Comparison of ENCODE assay signal across 15 cellular contexts in the genomic region with DNA sequence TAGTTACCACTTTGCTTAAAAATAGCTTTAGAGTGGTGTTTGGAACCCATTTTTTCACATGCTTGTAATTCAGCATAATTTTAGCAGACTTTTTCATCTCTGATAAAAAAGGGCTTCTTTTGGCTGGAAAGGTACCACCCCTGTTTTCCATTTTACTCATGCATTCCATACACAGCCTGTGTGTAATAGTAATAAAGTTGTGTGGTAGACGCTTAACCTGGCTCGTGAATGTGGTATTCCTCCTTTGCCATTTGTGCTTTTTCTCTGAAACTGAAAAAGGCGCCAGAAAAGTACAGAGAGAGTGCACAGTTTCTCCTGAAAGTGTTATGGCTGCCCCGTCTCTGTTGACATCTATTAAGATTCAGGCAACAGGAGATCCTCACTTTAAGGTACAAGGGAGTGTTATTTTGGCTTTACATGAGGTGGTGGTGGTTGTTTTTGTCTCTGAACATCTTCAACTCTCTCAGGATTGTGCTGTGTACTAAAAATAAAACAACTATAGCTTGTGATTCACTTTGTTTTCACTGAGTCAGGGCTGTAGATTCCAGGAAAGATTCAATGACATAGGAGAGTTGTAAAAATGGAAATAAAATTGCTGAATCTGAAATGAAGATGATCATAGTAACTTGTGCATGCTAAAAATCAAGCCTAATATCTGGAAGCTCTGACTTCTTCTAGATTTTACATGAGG. TPM values are rescaled to one million over a fixed set of nuclear protein-coding genes. Genes with fewer than 3 reads are reported as not detected.
DNase-seq lines count a peak whose midpoint lies in the region; ATAC-seq and TF ChIP-seq lines count a peak whose summit lies in the region.
"Had no signal": no experiment of that assay in that cellular context is flagged by ENCODE, and none has a peak within 500 bp of the region (broad histone marks: within the 10 kb centered on the region; RNA-seq: fewer than 3 reads in every experiment).

No MANE protein-coding gene starts in this region.

- peaks cover 3% of the 10 kb centered on the region for H3K4me1 ChIP-seq in osteoblast (ENCODE audit: insufficient read depth, low read length)

- H3K27me3 Mint-ChIP-seq in stimulated activated naive CD8-positive, alpha-beta T cell treated with anti-CD3 and anti-CD28 coated beads, Interleukin-15, amount 100 ng/mL, for 72 hours, result no peaks in the 10 kb centered on the region
- no peaks in the 10 kb centered on the region for H3K27me3 Mint-ChIP-seq in activated naive CD8-positive, alpha-beta T cell treated with anti-CD3 and anti-CD28 coated beads for 36 hours

- TF ChIP-seq CTCF in osteoblast (IDR thresholded peaks at IDR 0.05; ENCODE audit: extremely low read depth, low read depth, low read length), result no peak

- H2AFZ ChIP-seq in osteoblast (ENCODE audit: low read length), result peak overlapping the region; percentile 45

- DNase-seq in stimulated activated naive CD8-positive, alpha-beta T cell treated with anti-CD3 and anti-CD28 coated beads, Interleukin-15, amount 100 ng/mL, for 72 hours, result no peak
- no peak for DNase-seq in stimulated activated naive CD8-positive, alpha-beta T cell treated with anti-CD3 and anti-CD28 coated beads, Interleukin-15, Interleukin-2, amounts not matched to agents 100 U/mL and 50 U/mL, for 24 hours
- no peak for DNase-seq in activated naive CD8-positive, alpha-beta T cell treated with anti-CD3 and anti-CD28 coated beads for 36 hours
- peak; percentile 51 for DNase-seq in osteoblast (ENCODE audit: insufficient read length, low spot score, missing footprints)
- DNase-seq: DND-41, MV-4-11, NCI-H1417 treated with DMSO at 0.1 percent for 48 hours, NCI-H2029, NCI-H2171 treated with DMSO at 0.1 percent for 48 hours, NCI-H748 treated with DMSO at 0.1 percent for 48 hours had no signal

- no peak overlapping the region for H3K4me3 ChIP-seq in osteoblast (ENCODE audit: insufficient read depth, low read length)
- H3K4me3 ChIP-seq: K562 had no signal

- peaks cover 7% of the 10 kb centered on the region for H3K4me1 Mint-ChIP-seq in stimulated activated naive CD8-positive, alpha-beta T cell treated with anti-CD3 and anti-CD28 coated beads, Interleukin-15, amount 100 ng/mL, for 72 hours
- H3K4me1 Mint-ChIP-seq in activated naive CD8-positive, alpha-beta T cell treated with anti-CD3 and anti-CD28 coated beads for 36 hours, result peaks cover 4% of the 10 kb centered on the region

- H3K36me3 ChIP-seq in osteoblast (ENCODE audit: insufficient read depth, low read length), result no peaks in the 10 kb centered on the region

- no peaks in the 10 kb centered on the region for H3K27me3 ChIP-seq in osteoblast (ENCODE audit: insufficient read depth, low read length)

- no peak overlapping the region for H3K27ac ChIP-seq in osteoblast (ENCODE audit: low read depth, low read length)
- H3K27ac ChIP-seq: C4-2B had no signal

- no peaks in the 10 kb centered on the region for H3K36me3 Mint-ChIP-seq in activated naive CD8-positive, alpha-beta T cell treated with anti-CD3 and anti-CD28 coated beads for 36 hours

- no peaks in the 10 kb centered on the region for H3K79me2 ChIP-seq in osteoblast (ENCODE audit: insufficient read depth, low read length)

- H3K9me3 Mint-ChIP-seq in stimulated activated naive CD8-positive, alpha-beta T cell treated with anti-CD3 and anti-CD28 coated beads, Interleukin-15, amount 100 ng/mL, for 72 hours, result peaks cover 0 to 3% of the 10 kb centered on the region in 2 donors
- H3K9me3 Mint-ChIP-seq in activated naive CD8-positive, alpha-beta T cell treated with anti-CD3 and anti-CD28 coated beads for 36 hours, result no peaks in the 10 kb centered on the region

- no peaks in the 10 kb centered on the region for H4K20me1 ChIP-seq in osteoblast (ENCODE audit: insufficient read depth, low read length)

- no peak overlapping the region for H3K4me3 Mint-ChIP-seq in stimulated activated naive CD8-positive, alpha-beta T cell treated with anti-CD3 and anti-CD28 coated beads, Interleukin-15, amount 100 ng/mL, for 72 hours
- H3K4me3 Mint-ChIP-seq in activated naive CD8-positive, alpha-beta T cell treated with anti-CD3 and anti-CD28 coated beads for 36 hours, result no peak overlapping the region

- H3K4me2 ChIP-seq in osteoblast (ENCODE audit: insufficient read depth, low read length), result peak overlapping the region; percentile 5

- peak overlapping the region in 1 of 2 donors; percentile 70 for H3K27ac Mint-ChIP-seq in stimulated activated naive CD8-positive, alpha-beta T cell treated with anti-CD3 and anti-CD28 coated beads, Interleukin-15, amount 100 ng/mL, for 72 hours
- peak overlapping the region; percentile 16 for H3K27ac Mint-ChIP-seq in activated naive CD8-positive, alpha-beta T cell treated with anti-CD3 and anti-CD28 coated beads for 36 hours

- H3K9me3 ChIP-seq in osteoblast (ENCODE audit: low read depth, low read length), result no peaks in the 10 kb centered on the region

- peak; percentile 53 for ATAC-seq in stimulated activated naive CD8-positive, alpha-beta T cell treated with anti-CD3 and anti-CD28 coated beads, Interleukin-15, amount 100 ng/mL, for 72 hours
- no peak for ATAC-seq in stimulated activated naive CD8-positive, alpha-beta T cell treated with anti-CD3 and anti-CD28 coated beads, Interleukin-15, Interleukin-2, amounts not matched to agents 100 U/mL and 50 U/mL, for 24 hours
- no peak for ATAC-seq in GM18519 (IDR thresholded peaks at IDR 0.05; ENCODE audit: low FRiP score, unreplicated experiment)
- no peak for ATAC-seq in HG03354 (IDR thresholded peaks at IDR 0.05; ENCODE audit: poor library complexity, severe bottlenecking, unreplicated experiment)
- ATAC-seq in GM21515 (IDR thresholded peaks at IDR 0.05; ENCODE audit: unreplicated experiment), result no peak
- ATAC-seq: K562 had no signal

RNA-seq across cellular contexts. Expression of a gene that starts 45.6 kb away (rescaled TPM):
- total RNA-seq in activated naive CD8-positive, alpha-beta T cell treated with anti-CD3 and anti-CD28 coated beads for 36 hours, result 10 to 100 TPM; 37.6 to 40.7 TPM
- 29.7 and 35.7 TPM in 2 replicates for total RNA-seq in osteoblast
